In the genomic region with DNA sequence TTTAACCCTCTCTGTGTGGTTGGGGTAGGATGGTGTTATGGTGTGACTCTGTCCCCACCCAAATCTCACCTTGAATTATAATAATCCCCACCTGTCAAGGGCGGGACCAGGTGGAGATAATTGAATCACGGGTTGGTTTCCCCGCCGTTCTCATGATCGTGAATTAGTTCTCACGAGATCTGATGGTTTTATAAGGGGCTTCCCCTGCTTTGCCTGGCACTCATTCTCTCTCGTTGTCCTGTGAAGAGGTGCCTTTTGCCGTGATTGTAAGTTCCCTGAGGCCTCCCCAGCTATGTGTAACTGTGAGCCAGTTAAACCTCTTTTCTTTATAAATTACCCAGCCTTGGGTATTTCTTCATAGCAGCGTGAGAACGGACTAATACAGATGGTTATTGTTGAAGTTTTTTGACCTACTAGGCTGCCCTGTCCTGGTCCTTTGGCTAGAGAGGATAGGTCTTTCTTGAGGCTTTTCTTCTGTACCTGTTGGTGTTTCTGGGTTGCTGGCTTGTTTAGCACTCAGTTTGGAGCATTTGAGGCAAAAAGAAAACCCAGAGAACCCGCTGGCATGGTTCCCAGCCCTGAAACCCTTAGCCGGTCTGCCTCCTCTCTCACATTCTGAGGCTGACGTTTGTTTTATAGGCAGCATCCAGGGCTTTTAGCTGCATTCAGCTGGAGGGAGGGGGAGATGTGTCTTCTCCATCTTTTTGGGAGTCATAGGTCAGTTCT, we compare ENCODE assay signal across 8 cellular contexts.
A peak's percentile ranks its signal among the peaks of the same experiment; 100 is the strongest.
DNase-seq lines count a peak whose midpoint lies in the region; ATAC-seq and TF ChIP-seq lines count a peak whose summit lies in the region.
"Had no signal": no experiment of that assay in that cellular context is flagged by ENCODE, and none has a peak within 500 bp of the region (broad histone marks: within the 10 kb centered on the region; RNA-seq: fewer than 3 reads in every experiment).

No MANE protein-coding gene starts in this region.

- H3K4me1 Mint-ChIP-seq in stimulated activated effector memory CD8-positive, alpha-beta T cell treated with anti-CD3 and anti-CD28 coated beads, Interleukin-12 subunit alpha, Interleukin-12 subunit beta, amount 100 ng/mL, for 72 hours = peaks cover 93% of the 10 kb centered on the region

- H3K36me3 ChIP-seq in effector memory CD4-positive, alpha-beta T cell (ENCODE audit: control insufficient read depth, insufficient read depth, low read length) = peaks cover 4% of the 10 kb centered on the region
- H3K36me3 ChIP-seq: lower lobe of right lung had no signal

- H3K27ac Mint-ChIP-seq in stimulated activated effector memory CD8-positive, alpha-beta T cell treated with anti-CD3 and anti-CD28 coated beads, Interleukin-12 subunit alpha, Interleukin-12 subunit beta, amount 100 ng/mL, for 72 hours = peak overlapping the region; percentile 85

- peaks cover 17% of the 10 kb centered on the region for H3K36me3 Mint-ChIP-seq in stimulated activated effector memory CD8-positive, alpha-beta T cell treated with anti-CD3 and anti-CD28 coated beads, Interleukin-12 subunit alpha, Interleukin-12 subunit beta, amount 100 ng/mL, for 72 hours

- H3K4me3 Mint-ChIP-seq in stimulated activated effector memory CD8-positive, alpha-beta T cell treated with anti-CD3 and anti-CD28 coated beads, Interleukin-12 subunit alpha, Interleukin-12 subunit beta, amount 100 ng/mL, for 72 hours = peak overlapping the region; percentile 63

- H3K27me3 ChIP-seq in effector memory CD4-positive, alpha-beta T cell (replicated peaks; ENCODE audit: control insufficient read depth, insufficient read depth, low read length, poor library complexity, severe bottlenecking) = no peaks in the 10 kb centered on the region
- H3K27me3 ChIP-seq in foreskin keratinocyte = no peaks in the 10 kb centered on the region

- H3K4me3 ChIP-seq in effector memory CD4-positive, alpha-beta T cell (ENCODE audit: insufficient read depth, low read depth, low read length, poor library complexity, severe bottlenecking) = no peak overlapping the region
- H3K4me3 ChIP-seq: lower lobe of right lung had no signal

- ATAC-seq in GM19438 (IDR thresholded peaks at IDR 0.05; ENCODE audit: low read depth, unreplicated experiment) (peak; percentile 19), foreskin keratinocyte (no peak), GM18498 (IDR thresholded peaks at IDR 0.05; ENCODE audit: unreplicated experiment) (no peak)
- no peak for ATAC-seq in stimulated activated effector memory CD8-positive, alpha-beta T cell treated with anti-CD3 and anti-CD28 coated beads, Interleukin-12 subunit alpha, Interleukin-12 subunit beta, amount 100 ng/mL, for 72 hours

- H3K4me1 ChIP-seq in effector memory CD4-positive, alpha-beta T cell (ENCODE audit: control insufficient read depth, insufficient read depth, low read length, poor library complexity, severe bottlenecking) = peaks cover 51% of the 10 kb centered on the region
- H3K4me1 ChIP-seq in foreskin keratinocyte = peaks cover 8% of the 10 kb centered on the region

- no peak for TF ChIP-seq CTCF in foreskin keratinocyte (conservative IDR thresholded peaks at IDR 0.05)

- H3K9me3 Mint-ChIP-seq in stimulated activated effector memory CD8-positive, alpha-beta T cell treated with anti-CD3 and anti-CD28 coated beads, Interleukin-12 subunit alpha, Interleukin-12 subunit beta, amount 100 ng/mL, for 72 hours = no peaks in the 10 kb centered on the region

- DNase-seq in NAMALWA (ENCODE audit: low spot score) (peak; percentile 88), foreskin keratinocyte (no peak), NCI-H748 treated with DMSO at 0.1 percent for 48 hours (lab: John Stamatoyannopoulos, UW) (no peak)
- DNase-seq in effector memory CD4-positive, alpha-beta T cell = no peak
- DNase-seq in stimulated activated effector memory CD8-positive, alpha-beta T cell treated with anti-CD3 and anti-CD28 coated beads, Interleukin-12 subunit alpha, Interleukin-12 subunit beta, amount 100 ng/mL, for 72 hours (ENCODE audit: low spot score in 2 of 2) = no peak
- DNase-seq: lower lobe of right lung had no signal

- H3K27ac ChIP-seq in effector memory CD4-positive, alpha-beta T cell (ENCODE audit: insufficient read depth, low read length, poor library complexity, severe bottlenecking) = peak overlapping the region; percentile 59
- H3K27ac ChIP-seq in foreskin keratinocyte = no peak overlapping the region
- H3K27ac ChIP-seq: lower lobe of right lung had no signal

- no peaks in the 10 kb centered on the region for H3K9me3 ChIP-seq in effector memory CD4-positive, alpha-beta T cell (ENCODE audit: control insufficient read depth, low read length)
- H3K9me3 ChIP-seq: lower lobe of right lung had no signal
